27 cellular contexts compared by ENCODE assay signal in the genomic region with DNA sequence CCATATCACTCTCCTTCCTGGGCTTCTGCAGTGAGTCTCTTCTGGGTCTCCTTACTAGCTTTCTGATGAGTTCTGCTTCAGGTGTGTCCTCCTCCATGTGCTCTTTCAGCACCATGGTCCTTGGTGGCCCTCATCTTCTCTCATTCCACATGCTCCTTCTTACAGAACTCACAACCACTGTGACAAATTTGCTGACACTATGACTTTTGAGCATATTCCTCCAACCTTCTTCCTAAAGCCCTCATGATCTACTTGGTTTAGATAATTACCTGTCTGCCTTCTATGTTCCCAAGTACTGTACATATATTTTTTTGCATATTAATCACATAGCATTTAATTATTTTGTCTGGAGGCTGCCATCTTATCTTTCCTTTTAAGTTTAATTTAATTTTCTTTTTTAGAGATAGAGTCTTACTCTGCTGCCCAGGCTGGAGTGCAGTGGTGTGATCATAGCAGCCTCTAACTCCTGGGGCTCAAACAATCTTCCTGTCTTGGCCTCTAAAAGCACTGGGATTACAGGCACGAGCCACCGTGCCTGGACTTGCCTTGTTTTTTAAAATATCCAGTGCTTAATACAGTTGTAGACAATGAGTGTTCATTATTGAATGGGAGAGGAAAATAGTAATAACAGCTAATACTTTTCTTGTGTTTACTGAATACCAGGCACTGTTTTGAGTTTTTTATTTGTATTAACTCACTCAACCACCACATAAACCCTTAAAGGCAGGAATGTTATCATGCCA. TPM values are rescaled to one million over a fixed set of nuclear protein-coding genes. Genes with fewer than 3 reads are reported as not detected.
DNase-seq lines count a peak whose midpoint lies in the region; ATAC-seq, FAIRE-seq and TF ChIP-seq lines count a peak whose summit lies in the region.
"Had no signal": no experiment of that assay in that cellular context is flagged by ENCODE, and none has a peak within 500 bp of the region (broad histone marks: within the 10 kb centered on the region; RNA-seq: fewer than 3 reads in every experiment).

No MANE protein-coding gene starts in this region.

- ATAC-seq in HepG2 (no peak), right lobe of liver (no peak), K562 (no peak)

- TF ChIP-seq POLR2A in HepG2 (IDR thresholded peaks at IDR 0.05; ENCODE audit: insufficient read depth in 1 of 2, low read depth in 2 of 2, low read length in 2 of 2) = no peak
- TF ChIP-seq POLR2A in right lobe of liver (IDR thresholded peaks at IDR 0.05) = no peak
- no peak for TF ChIP-seq POLR2A in K562 (conservative IDR thresholded peaks at IDR 0.05)

- DNase-seq in HepG2 (ENCODE audit: low spot score) (no peak), right lobe of liver (no peak), K562 (ENCODE audit: extremely low read depth in 1 of 4, low spot score in 3 of 4) (no peak), epithelial cell of esophagus (ENCODE audit: low read depth) (peak; percentile 66), NCI-H748 treated with DMSO at 0.1 percent for 48 hours (lab: John Stamatoyannopoulos, UW) (no peak), DMS53 treated with DMSO at 0.1 percent for 48 hours (lab: John Stamatoyannopoulos, UW; ENCODE audit: unreplicated experiment) (no peak)
- no peak for DNase-seq in effector memory CD4-positive, alpha-beta T cell
- DNase-seq: ACHN; BE2C; C1 segment of cervical spinal cord; CD4-positive, alpha-beta memory T cell; CD4-positive, CD25-positive, alpha-beta regulatory T cell; CD8-positive, alpha-beta memory T cell; COR-L47; DMS 273 treated with DMSO at 0.1 percent for 48 hours; DMS153; DMS53; DMS79 treated with DMSO at 0.1 percent for 48 hours; GF-D8 had no signal

- H2AFZ ChIP-seq in HepG2 (ENCODE audit: low read length) = no peak overlapping the region
- no peak overlapping the region for H2AFZ ChIP-seq in K562 (ENCODE audit: low read depth, low read length)

- intact Hi-C loops in HepG2 (cut with micrococcal nuclease; ENCODE audit: unreplicated experiment) (no loop called here), right lobe of liver (cut with DNase I) (no loop called here), K562 (cut with micrococcal nuclease) (no loop called here)

- H3K4me1 ChIP-seq in HepG2 (ENCODE audit: insufficient read depth, low read length) (no peaks in the 10 kb centered on the region), right lobe of liver (peaks cover 0 to 12% (median 0%) of the 10 kb centered on the region in 4 donors), K562 (replicated peaks in 1 of 2; ENCODE audit: control insufficient read depth in 2 of 2, insufficient read depth in 2 of 2, low read length in 2 of 2) (no peaks in the 10 kb centered on the region)
- no peaks in the 10 kb centered on the region for H3K4me1 ChIP-seq in effector memory CD4-positive, alpha-beta T cell (ENCODE audit: control insufficient read depth, insufficient read depth, low read length, poor library complexity, severe bottlenecking)
- H3K4me1 ChIP-seq: BLaER1 had no signal

- H4K20me1 ChIP-seq in HepG2 (ENCODE audit: insufficient read depth, low read length) (no peaks in the 10 kb centered on the region), K562 (replicated peaks; ENCODE audit: control insufficient read depth, insufficient read depth, low read length) (no peaks in the 10 kb centered on the region)
- H4K20me1 ChIP-seq: BLaER1 had no signal

- no peaks in the 10 kb centered on the region for H3K9me1 ChIP-seq in K562 (ENCODE audit: control insufficient read depth, insufficient read depth, low read length)

- WGBS in HepG2 (ENCODE audit: low lambda C conversion rate) = 5% methylated on average over 2 of the region's 2 CpGs
- WGBS in right lobe of liver (ENCODE audit: insufficient coverage, low coverage, low lambda C conversion rate, missing lambda C conversion rate) = 84% methylated on average over 2 of the region's 2 CpGs
- WGBS in K562 (ENCODE audit: insufficient coverage, low coverage, missing lambda C conversion rate) = no CpG with 5 or more reads among the region's 2 CpGs

- no peak for TF ChIP-seq RAD21 in HepG2 (CRISPR knock-in tag; IDR thresholded peaks at IDR 0.05)
- TF ChIP-seq RAD21 in K562 (CRISPR knock-in tag; conservative IDR thresholded peaks at IDR 0.05 in 1 of 2, IDR thresholded peaks at IDR 0.05 in 1 of 2) = no peak

- POLR2A ChIA-PET in HepG2 (lab: Yijun Ruan, JAX) (no interaction called here), K562 (lab: Yijun Ruan, JAX) (no interaction called here)

- TF ChIP-seq CTCF in HepG2 (CRISPR knock-in tag; IDR thresholded peaks at IDR 0.05) (no peak), right lobe of liver (IDR thresholded peaks at IDR 0.05) (no peak), K562 (IDR thresholded peaks at IDR 0.05 in 2 of 3, conservative IDR thresholded peaks at IDR 0.05 in 1 of 3; ENCODE audit: insufficient read depth in 2 of 3, low read depth in 1 of 3, low read length in 3 of 3) (no peak), epithelial cell of esophagus (IDR thresholded peaks at IDR 0.05; ENCODE audit: insufficient read depth, low read depth, low read length, missing control alignments) (no peak)

- H3K36me3 ChIP-seq in HepG2 (replicated peaks in 1 of 2; ENCODE audit: control insufficient read depth in 1 of 2, insufficient read depth in 2 of 2, low read length in 2 of 2) = no peaks in the 10 kb centered on the region
- no peaks in the 10 kb centered on the region for H3K36me3 ChIP-seq in right lobe of liver
- H3K36me3 ChIP-seq in K562 (ENCODE audit: control insufficient read depth, insufficient read depth, low read length) = no peaks in the 10 kb centered on the region
- no peaks in the 10 kb centered on the region for H3K36me3 ChIP-seq in effector memory CD4-positive, alpha-beta T cell (ENCODE audit: control insufficient read depth, insufficient read depth, low read length)
- H3K36me3 ChIP-seq: BE2C, BLaER1 had no signal

- no peak overlapping the region for H3K4me3 ChIP-seq in HepG2 (replicated peaks in 1 of 3; ENCODE audit: insufficient read depth in 1 of 3, low read depth in 2 of 3, low read length in 3 of 3)
- no peak overlapping the region for H3K4me3 ChIP-seq in right lobe of liver
- H3K4me3 ChIP-seq in K562 = no peak overlapping the region
- H3K4me3 ChIP-seq in epithelial cell of esophagus (ENCODE audit: low read length) = no peak overlapping the region
- H3K4me3 ChIP-seq in effector memory CD4-positive, alpha-beta T cell (ENCODE audit: insufficient read depth, low read depth, low read length, poor library complexity, severe bottlenecking) = no peak overlapping the region
- H3K4me3 ChIP-seq: BLaER1 had no signal

- TF ChIP-seq EP300 in HepG2 (IDR thresholded peaks at IDR 0.05; ENCODE audit: low read depth in 2 of 2, low read length in 2 of 2) (no peak), HepG2 (CRISPR knock-in tag; IDR thresholded peaks at IDR 0.05; ENCODE audit: borderline replicate concordance) (no peak), K562 (IDR thresholded peaks at IDR 0.05; ENCODE audit: low read length) (no peak)

- H3K9ac ChIP-seq in HepG2 (ENCODE audit: insufficient read depth, low read depth, low read length) (no peak overlapping the region), K562 (ENCODE audit: insufficient read depth in 1 of 2, low read depth in 2 of 2, low read length in 2 of 2) (no peak overlapping the region)
- H3K9ac ChIP-seq: BLaER1 had no signal

- BruUV-seq in HepG2 (replicated peaks; lab: Mats Ljungman, UMichigan) = no TSS peak
- BruUV-seq in K562 (replicated peaks; lab: Mats Ljungman, UMichigan) = no TSS peak

- in situ Hi-C loops in HepG2 (cut with HindIII; ENCODE audit: extremely low pct_ligation_motif_present, low pct_unique_long_range_greater_than_20kb) = no loop called here
- in situ Hi-C loops in K562 (cut with MboI) = no loop called here

- no peak overlapping the region for H3K27ac ChIP-seq in HepG2 (ENCODE audit: extremely low read length, insufficient read depth, low read length)
- H3K27ac ChIP-seq in right lobe of liver = no peak overlapping the region
- no peak overlapping the region for H3K27ac ChIP-seq in K562 (ENCODE audit: extremely low read depth, low read depth, low read length)
- H3K27ac ChIP-seq in effector memory CD4-positive, alpha-beta T cell (ENCODE audit: insufficient read depth, low read length, poor library complexity, severe bottlenecking) = no peak overlapping the region
- H3K27ac ChIP-seq: 22Rv1, BLaER1 had no signal

- no peaks in the 10 kb centered on the region; the same call in 1 of the 2 replicates for H3K9me3 ChIP-seq in HepG2 (ENCODE audit: low read length)
- H3K9me3 ChIP-seq in right lobe of liver = no peaks in the 10 kb centered on the region
- no peaks in the 10 kb centered on the region for H3K9me3 ChIP-seq in K562 (replicated peaks; ENCODE audit: control insufficient read depth, insufficient read depth, low read depth, low read length)
- H3K9me3 ChIP-seq in effector memory CD4-positive, alpha-beta T cell (ENCODE audit: control insufficient read depth, low read length) = no peaks in the 10 kb centered on the region
- H3K9me3 ChIP-seq: BE2C, BLaER1 had no signal

- CTCF ChIA-PET in HepG2 (lab: Yijun Ruan, JAX; ENCODE audit: low intra/inter-chr PET ratio, low total read pairs) = no interaction called here
- CTCF ChIA-PET in K562 (lab: Yijun Ruan, JAX; ENCODE audit: low intra/inter-chr PET ratio) = no interaction called here

- H3K79me2 ChIP-seq in HepG2 (ENCODE audit: insufficient read depth, low read length) (no peaks in the 10 kb centered on the region), K562 (ENCODE audit: control insufficient read depth, insufficient read depth, low read length) (no peaks in the 10 kb centered on the region)

- H3K4me2 ChIP-seq in HepG2 (ENCODE audit: low read depth, low read length) (no peak overlapping the region), K562 (ENCODE audit: insufficient read depth, low read length) (no peak overlapping the region)
- H3K4me2 ChIP-seq: BLaER1 had no signal

- H3K27me3 ChIP-seq in HepG2 (ENCODE audit: control insufficient read depth in 1 of 2, insufficient read depth in 2 of 2, low read length in 2 of 2) (no peaks in the 10 kb centered on the region), right lobe of liver (no peaks in the 10 kb centered on the region), K562 (ENCODE audit: control insufficient read depth in 2 of 2, insufficient read depth in 2 of 2, low read length in 2 of 2) (no peaks in the 10 kb centered on the region)
- no peaks in the 10 kb centered on the region for H3K27me3 ChIP-seq in effector memory CD4-positive, alpha-beta T cell (replicated peaks; ENCODE audit: control insufficient read depth, insufficient read depth, low read length, poor library complexity, severe bottlenecking)
- H3K27me3 ChIP-seq: BE2C, BLaER1 had no signal

- FAIRE-seq in HepG2 (lab: Jason Lieb, UNC) (no peak), K562 (lab: Jason Lieb, UNC) (no peak)
- FAIRE-seq: G401.6, GM12891, GM19239 had no signal

RNA-seq across cellular contexts. Expression of gene FAM216B, which starts 23.5 kb away (rescaled TPM):
- total RNA-seq in HepG2 (2016; rRNA removed; fragmentation: Illumina TruSeq; extraction: Trizol) = not detected in 2 replicates
- total RNA-seq in HepG2 (2016; cell fraction: cytosol; rRNA removed; fragmentation: Illumina TruSeq; extraction: Trizol; ENCODE audit: low read depth) = not detected in 2 replicates
- total RNA-seq in HepG2 (2016; cell fraction: insoluble cytoplasmic fraction; rRNA removed; fragmentation: Illumina TruSeq; extraction: Trizol) = not detected in 2 replicates
- not detected in 2 replicates for total RNA-seq in HepG2 (2016; cell fraction: membrane; rRNA removed; fragmentation: Illumina TruSeq; extraction: Trizol)
- total RNA-seq in HepG2 (2016; cell fraction: nucleus; rRNA removed; fragmentation: Illumina TruSeq; extraction: Trizol) = not detected in 2 replicates
- not detected in 2 replicates for polyA plus RNA-seq in HepG2 (2011; rRNA removed)
- polyA plus RNA-seq in HepG2 (2011; cell fraction: cytosol; rRNA removed) = not detected in 2 replicates
- polyA plus RNA-seq in HepG2 (2011; cell fraction: nucleus; rRNA removed) = not detected in 2 replicates
- polyA plus RNA-seq in HepG2 (2012) = not detected in 2 replicates
- polyA plus RNA-seq in HepG2 (2016; cell fraction: cytosol; fragmentation: Illumina TruSeq; extraction: Trizol; ENCODE audit: low read depth) = not detected in 2 replicates
- polyA plus RNA-seq in HepG2 (2016; cell fraction: insoluble cytoplasmic fraction; fragmentation: Illumina TruSeq; extraction: Trizol; ENCODE audit: low read depth) = not detected in 2 replicates
- not detected in 2 replicates for polyA plus RNA-seq in HepG2 (2016; cell fraction: membrane; fragmentation: Illumina TruSeq; extraction: Trizol; ENCODE audit: low read depth)
- polyA plus RNA-seq in HepG2 (2016; cell fraction: nucleus; fragmentation: Illumina TruSeq; extraction: Trizol; ENCODE audit: insufficient read depth, low read depth) = not detected in 2 replicates
- not detected in 2 replicates for polyA minus RNA-seq in HepG2 (2011; rRNA and poly(A)+ RNA removed; ENCODE audit: low replicate concordance)
- not detected in 2 replicates for polyA minus RNA-seq in HepG2 (2011; cell fraction: cytosol; rRNA and poly(A)+ RNA removed)
- not detected in 2 replicates for polyA minus RNA-seq in HepG2 (2011; cell fraction: nucleus; rRNA and poly(A)+ RNA removed)
- total RNA-seq in right lobe of liver = not detected
- total RNA-seq in K562 (2011; cell fraction: chromatin; rRNA removed; ENCODE audit: low replicate concordance) = not detected in 2 replicates
- not detected in 2 replicates for total RNA-seq in K562 (2011; cell fraction: nucleolus; rRNA removed)
- total RNA-seq in K562 (2011; cell fraction: nucleoplasm; rRNA removed) = not detected in 2 replicates
- total RNA-seq in K562 (2014; rRNA removed) = not detected in 2 replicates
- total RNA-seq in K562 (2014; rRNA removed; fragmentation: Illumina TruSeq; extraction: Trizol) = not detected in 2 replicates
- not detected in 2 replicates for total RNA-seq in K562 (2015; rRNA removed; fragmentation: Illumina TruSeq; extraction: Trizol)
- not detected in 2 replicates for total RNA-seq in K562 (2021)
- polyA plus RNA-seq in K562 (2011; rRNA removed) = not detected in 2 replicates
- not detected in 2 replicates for polyA plus RNA-seq in K562 (2011; cell fraction: cytosol; rRNA removed)
- polyA plus RNA-seq in K562 (2011; cell fraction: nucleus; rRNA removed) = not detected in 2 replicates
- polyA plus RNA-seq in K562 (2012) = not detected in 2 replicates
- polyA plus RNA-seq in K562 (2014; fragmentation: Illumina TruSeq; extraction: Trizol) = not detected in 2 replicates
- polyA plus RNA-seq in K562 (2014; fragmentation: Nextera tagmentation; extraction: Ambion mirVana) = not detected
- polyA plus RNA-seq in K562 (2014; rRNA removed) = not detected in 2 replicates
- polyA minus RNA-seq in K562 (2011; rRNA and poly(A)+ RNA removed) = not detected in 2 replicates
- not detected in 2 replicates for polyA minus RNA-seq in K562 (2011; cell fraction: cytosol; rRNA and poly(A)+ RNA removed)
- polyA minus RNA-seq in K562 (2011; cell fraction: nucleus; rRNA and poly(A)+ RNA removed) = not detected in 2 replicates
- total RNA-seq: A172; A673; CD4-positive, alpha-beta memory T cell; CD4-positive, CD25-positive, alpha-beta regulatory T cell; CD8-positive, alpha-beta memory T cell had no signal
- polyA plus RNA-seq: CD14-positive monocyte; CD4-positive, alpha-beta memory T cell; CD4-positive, CD25-positive, alpha-beta regulatory T cell; CD8-positive, alpha-beta memory T cell had no signal

Comparison
In these comparisons a context has a peak if more than half of its experiments do, and no peak if none do; other contexts are left out.
1. Of the 241 proteins assayed by ChIP-seq in both HepG2 and K562: peak only in HepG2: MAFF; only in K562: none; in both: MAFK; in neither: 239.